1 cellular context compared by ENCODE assay signal in the genomic region with DNA sequence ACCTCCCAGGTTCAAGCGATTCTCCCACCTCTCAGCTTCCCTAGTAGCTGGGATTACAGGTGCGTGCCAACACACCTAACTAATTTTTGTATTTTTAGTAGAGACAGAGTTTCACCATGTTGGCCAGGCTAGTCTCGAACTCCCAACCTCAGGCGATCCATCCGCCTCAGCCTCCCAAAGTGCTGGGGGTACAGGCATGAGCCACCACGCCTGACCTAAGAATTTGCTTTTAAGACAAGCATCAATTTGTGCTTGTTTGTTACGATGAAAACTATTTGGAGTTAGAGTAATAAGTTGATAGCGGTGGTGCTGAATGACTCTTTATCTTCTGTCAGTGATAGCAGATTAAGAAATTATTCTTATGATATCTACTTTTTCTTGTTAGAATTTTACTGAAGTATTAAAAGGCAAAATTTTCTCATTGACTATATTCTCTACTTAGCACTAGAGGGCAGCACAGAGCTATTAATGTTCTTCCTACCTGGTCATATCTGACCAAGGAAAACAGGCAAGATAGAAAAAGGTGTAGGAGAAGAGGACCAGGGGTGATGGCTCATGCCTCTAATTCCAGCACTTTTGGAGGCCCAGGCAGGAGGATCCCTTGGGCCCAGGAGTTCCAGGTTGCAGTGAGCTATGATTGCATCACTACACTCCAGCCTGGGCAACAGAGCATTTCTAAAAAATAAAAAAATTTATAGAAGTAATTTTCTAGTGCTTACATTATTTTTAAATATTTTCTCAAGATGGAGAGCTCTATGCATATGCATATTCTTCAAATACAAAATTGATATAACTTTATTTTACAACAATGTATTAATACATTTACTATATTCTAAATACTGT.
TF ChIP-seq lines count a peak whose summit lies in the region.

No MANE protein-coding gene starts in this region.

TF ChIP-seq in H1, 55 proteins besides CTCF, POLR2A, EP300 and RAD21:
- TF ChIP-seq PHF8 (conservative IDR thresholded peaks at IDR 0.05; ENCODE audit: low read depth, low read length) (no peak), NRF1 (IDR thresholded peaks at IDR 0.05; ENCODE audit: low read depth, low read length) (no peak), SP2 (IDR thresholded peaks at IDR 0.05; ENCODE audit: low read length) (no peak), SAP30 (IDR thresholded peaks at IDR 0.05; ENCODE audit: insufficient read depth, insufficient replicate concordance, low read length) (no peak), EZH2 (IDR thresholded peaks at IDR 0.05; ENCODE audit: low read depth, low read length, severe bottlenecking) (no peak), POU5F1 (IDR thresholded peaks at IDR 0.05; ENCODE audit: low read depth, low read length) (no peak), MAFK (IDR thresholded peaks at IDR 0.05; ENCODE audit: low read depth, low read length) (no peak), RBBP5 (IDR thresholded peaks at IDR 0.05; ENCODE audit: borderline replicate concordance, low read depth, low read length) (no peak), FOSL1 (IDR thresholded peaks at IDR 0.05; ENCODE audit: insufficient read depth, low read depth, low read length) (no peak), SIX5 (IDR thresholded peaks at IDR 0.05; ENCODE audit: low read depth, low read length) (no peak)
- TF ChIP-seq, protein P1, sequence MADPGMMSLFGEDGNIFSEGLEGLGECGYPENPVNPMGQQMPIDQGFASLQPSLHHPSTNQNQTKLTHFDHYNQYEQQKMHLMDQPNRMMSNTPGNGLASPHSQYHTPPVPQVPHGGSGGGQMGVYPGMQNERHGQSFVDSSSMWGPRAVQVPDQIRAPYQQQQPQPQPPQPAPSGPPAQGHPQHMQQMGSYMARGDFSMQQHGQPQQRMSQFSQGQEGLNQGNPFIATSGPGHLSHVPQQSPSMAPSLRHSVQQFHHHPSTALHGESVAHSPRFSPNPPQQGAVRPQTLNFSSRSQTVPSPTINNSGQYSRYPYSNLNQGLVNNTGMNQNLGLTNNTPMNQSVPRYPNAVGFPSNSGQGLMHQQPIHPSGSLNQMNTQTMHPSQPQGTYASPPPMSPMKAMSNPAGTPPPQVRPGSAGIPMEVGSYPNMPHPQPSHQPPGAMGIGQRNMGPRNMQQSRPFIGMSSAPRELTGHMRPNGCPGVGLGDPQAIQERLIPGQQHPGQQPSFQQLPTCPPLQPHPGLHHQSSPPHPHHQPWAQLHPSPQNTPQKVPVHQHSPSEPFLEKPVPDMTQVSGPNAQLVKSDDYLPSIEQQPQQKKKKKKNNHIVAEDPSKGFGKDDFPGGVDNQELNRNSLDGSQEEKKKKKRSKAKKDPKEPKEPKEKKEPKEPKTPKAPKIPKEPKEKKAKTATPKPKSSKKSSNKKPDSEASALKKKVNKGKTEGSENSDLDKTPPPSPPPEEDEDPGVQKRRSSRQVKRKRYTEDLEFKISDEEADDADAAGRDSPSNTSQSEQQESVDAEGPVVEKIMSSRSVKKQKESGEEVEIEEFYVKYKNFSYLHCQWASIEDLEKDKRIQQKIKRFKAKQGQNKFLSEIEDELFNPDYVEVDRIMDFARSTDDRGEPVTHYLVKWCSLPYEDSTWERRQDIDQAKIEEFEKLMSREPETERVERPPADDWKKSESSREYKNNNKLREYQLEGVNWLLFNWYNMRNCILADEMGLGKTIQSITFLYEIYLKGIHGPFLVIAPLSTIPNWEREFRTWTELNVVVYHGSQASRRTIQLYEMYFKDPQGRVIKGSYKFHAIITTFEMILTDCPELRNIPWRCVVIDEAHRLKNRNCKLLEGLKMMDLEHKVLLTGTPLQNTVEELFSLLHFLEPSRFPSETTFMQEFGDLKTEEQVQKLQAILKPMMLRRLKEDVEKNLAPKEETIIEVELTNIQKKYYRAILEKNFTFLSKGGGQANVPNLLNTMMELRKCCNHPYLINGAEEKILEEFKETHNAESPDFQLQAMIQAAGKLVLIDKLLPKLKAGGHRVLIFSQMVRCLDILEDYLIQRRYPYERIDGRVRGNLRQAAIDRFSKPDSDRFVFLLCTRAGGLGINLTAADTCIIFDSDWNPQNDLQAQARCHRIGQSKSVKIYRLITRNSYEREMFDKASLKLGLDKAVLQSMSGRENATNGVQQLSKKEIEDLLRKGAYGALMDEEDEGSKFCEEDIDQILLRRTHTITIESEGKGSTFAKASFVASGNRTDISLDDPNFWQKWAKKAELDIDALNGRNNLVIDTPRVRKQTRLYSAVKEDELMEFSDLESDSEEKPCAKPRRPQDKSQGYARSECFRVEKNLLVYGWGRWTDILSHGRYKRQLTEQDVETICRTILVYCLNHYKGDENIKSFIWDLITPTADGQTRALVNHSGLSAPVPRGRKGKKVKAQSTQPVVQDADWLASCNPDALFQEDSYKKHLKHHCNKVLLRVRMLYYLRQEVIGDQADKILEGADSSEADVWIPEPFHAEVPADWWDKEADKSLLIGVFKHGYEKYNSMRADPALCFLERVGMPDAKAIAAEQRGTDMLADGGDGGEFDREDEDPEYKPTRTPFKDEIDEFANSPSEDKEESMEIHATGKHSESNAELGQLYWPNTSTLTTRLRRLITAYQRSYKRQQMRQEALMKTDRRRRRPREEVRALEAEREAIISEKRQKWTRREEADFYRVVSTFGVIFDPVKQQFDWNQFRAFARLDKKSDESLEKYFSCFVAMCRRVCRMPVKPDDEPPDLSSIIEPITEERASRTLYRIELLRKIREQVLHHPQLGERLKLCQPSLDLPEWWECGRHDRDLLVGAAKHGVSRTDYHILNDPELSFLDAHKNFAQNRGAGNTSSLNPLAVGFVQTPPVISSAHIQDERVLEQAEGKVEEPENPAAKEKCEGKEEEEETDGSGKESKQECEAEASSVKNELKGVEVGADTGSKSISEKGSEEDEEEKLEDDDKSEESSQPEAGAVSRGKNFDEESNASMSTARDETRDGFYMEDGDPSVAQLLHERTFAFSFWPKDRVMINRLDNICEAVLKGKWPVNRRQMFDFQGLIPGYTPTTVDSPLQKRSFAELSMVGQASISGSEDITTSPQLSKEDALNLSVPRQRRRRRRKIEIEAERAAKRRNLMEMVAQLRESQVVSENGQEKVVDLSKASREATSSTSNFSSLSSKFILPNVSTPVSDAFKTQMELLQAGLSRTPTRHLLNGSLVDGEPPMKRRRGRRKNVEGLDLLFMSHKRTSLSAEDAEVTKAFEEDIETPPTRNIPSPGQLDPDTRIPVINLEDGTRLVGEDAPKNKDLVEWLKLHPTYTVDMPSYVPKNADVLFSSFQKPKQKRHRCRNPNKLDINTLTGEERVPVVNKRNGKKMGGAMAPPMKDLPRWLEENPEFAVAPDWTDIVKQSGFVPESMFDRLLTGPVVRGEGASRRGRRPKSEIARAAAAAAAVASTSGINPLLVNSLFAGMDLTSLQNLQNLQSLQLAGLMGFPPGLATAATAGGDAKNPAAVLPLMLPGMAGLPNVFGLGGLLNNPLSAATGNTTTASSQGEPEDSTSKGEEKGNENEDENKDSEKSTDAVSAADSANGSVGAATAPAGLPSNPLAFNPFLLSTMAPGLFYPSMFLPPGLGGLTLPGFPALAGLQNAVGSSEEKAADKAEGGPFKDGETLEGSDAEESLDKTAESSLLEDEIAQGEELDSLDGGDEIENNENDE (IDR thresholded peaks at IDR 0.05; ENCODE audit: insufficient replicate concordance, low read length), result no peak
